ENCODE assay signal across 33 cellular contexts in genomic region chr11:124467376-124468061, GRCh38. TPM values are rescaled to one million over a fixed set of nuclear protein-coding genes. Genes with fewer than 3 reads are reported as not detected.
DNase-seq lines count a peak whose midpoint lies in the region; ATAC-seq, FAIRE-seq and TF ChIP-seq lines count a peak whose summit lies in the region.
"Had no signal": no experiment of that assay in that cellular context is flagged by ENCODE, and none has a peak within 500 bp of the region (broad histone marks: within the 10 kb centered on the region; RNA-seq: fewer than 3 reads in every experiment).

No MANE protein-coding gene starts in this region.

- H3K36me3 Mint-ChIP-seq in stimulated activated memory B cell treated with anti-CD40 and anti-IgM and Interleukin-4, amounts not matched to agents 10 μg/mL and 1 μg/mL and 100 μg/mL, for 72 hours = no peaks in the 10 kb centered on the region
- H3K36me3 Mint-ChIP-seq: immature natural killer cell had no signal

- in situ Hi-C loops in astrocyte of the cerebellum (cut with HindIII; ENCODE audit: low sequenced_read_pairs) = no loop called here

- no peak overlapping the region for H3K4me3 ChIP-seq in astrocyte of the cerebellum (ENCODE audit: low read depth, low read length)
- H3K4me3 ChIP-seq: colonic mucosa, gastrocnemius medialis, GM12878, left ventricle myocardium inferior, SK-N-MC, smooth muscle cell, stomach, tibial artery had no signal

- no peak for ATAC-seq in Right ventricle myocardium inferior
- ATAC-seq in stimulated activated memory B cell treated with anti-CD40 and anti-IgM and Interleukin-4, amounts not matched to agents 10 μg/mL and 1 μg/mL and 100 μg/mL, for 72 hours = peak; percentile 53
- ATAC-seq: gastrocnemius medialis; GM12878; naive thymus-derived CD4-positive, alpha-beta T cell; T-helper 17 cell had no signal

- peak; percentile 32 for DNase-seq in Right ventricle myocardium inferior (ENCODE audit: missing footprints)
- no peak for DNase-seq in cardiac septum (ENCODE audit: low spot score)
- peak; percentile 0 for DNase-seq in astrocyte of the cerebellum (ENCODE audit: low read depth)
- peak; percentile 49 for DNase-seq in inferior parietal cortex (ENCODE audit: extremely low spot score)
- no peak for DNase-seq in T1000 (lab: John Stamatoyannopoulos, UW)
- no peak for DNase-seq in cerebellum (ENCODE audit: low spot score)
- no peak for DNase-seq in D721Med (ENCODE audit: insufficient read length, low spot score)
- DNase-seq: activated CD4-positive, alpha-beta T cell treated with anti-CD3 and anti-CD28 coated beads for 4 hours; activated gamma-delta T cell; CD4-positive, alpha-beta T cell; colonic mucosa; effector memory CD4-positive, alpha-beta T cell; EL; gastrocnemius medialis; HFFc6; immature natural killer cell; left ventricle myocardium inferior; naive thymus-derived CD4-positive, alpha-beta T cell; NCI-H1417; NCI-H2081; NCI-H446 treated with DMSO at 0.1 percent for 48 hours; OCI-M1; stimulated activated CD4-positive, alpha-beta T cell treated with anti-CD3 and anti-CD28 coated beads, Interleukin-1b, Interleukin-23, amount 100 ng/mL, for 48 hours; stimulated activated CD8-positive, alpha-beta memory T cell treated with anti-CD3 and anti-CD28 coated beads, Interleukin-4, amount 100 ng/mL, for 48 hours; stomach; T-helper 17 cell; tibial artery had no signal

- no peak for FAIRE-seq in D721Med (lab: Jason Lieb, UNC)
- FAIRE-seq: A204.1, GM12878 had no signal

- peaks cover 20% of the 10 kb centered on the region for H3K27me3 Mint-ChIP-seq in stimulated activated memory B cell treated with anti-CD40 and anti-IgM and Interleukin-4, amounts not matched to agents 10 μg/mL and 1 μg/mL and 100 μg/mL, for 72 hours
- H3K27me3 Mint-ChIP-seq: CD4-positive, alpha-beta T cell had no signal

- H3K27ac Mint-ChIP-seq in stimulated activated memory B cell treated with anti-CD40 and anti-IgM and Interleukin-4, amounts not matched to agents 10 μg/mL and 1 μg/mL and 100 μg/mL, for 72 hours = no peak overlapping the region
- H3K27ac Mint-ChIP-seq: CD4-positive, alpha-beta T cell; HFFc6; immature natural killer cell; naive thymus-derived CD4-positive, alpha-beta T cell; T-helper 17 cell had no signal

- TF ChIP-seq CTCF in astrocyte of the cerebellum (IDR thresholded peaks at IDR 0.05; ENCODE audit: low read depth, low read length, missing control alignments) (no peak), D721Med (IDR thresholded peaks at IDR 0.05; ENCODE audit: insufficient read depth, missing control alignments) (no peak)

- peaks cover 3% of the 10 kb centered on the region for H3K9me3 Mint-ChIP-seq in stimulated activated memory B cell treated with anti-CD40 and anti-IgM and Interleukin-4, amounts not matched to agents 10 μg/mL and 1 μg/mL and 100 μg/mL, for 72 hours
- H3K9me3 Mint-ChIP-seq: CD4-positive, alpha-beta T cell; naive thymus-derived CD4-positive, alpha-beta T cell had no signal

- H3K4me1 Mint-ChIP-seq in stimulated activated memory B cell treated with anti-CD40 and anti-IgM and Interleukin-4, amounts not matched to agents 10 μg/mL and 1 μg/mL and 100 μg/mL, for 72 hours = no peaks in the 10 kb centered on the region
- H3K4me1 Mint-ChIP-seq: immature natural killer cell; naive thymus-derived CD4-positive, alpha-beta T cell; T-helper 17 cell had no signal

- intact Hi-C loops in Right ventricle myocardium inferior (cut with DNase I) (no loop called here), cardiac septum (cut with DNase I) (no loop called here)

- no peak overlapping the region for H3K4me3 Mint-ChIP-seq in stimulated activated memory B cell treated with anti-CD40 and anti-IgM and Interleukin-4, amounts not matched to agents 10 μg/mL and 1 μg/mL and 100 μg/mL, for 72 hours
- H3K4me3 Mint-ChIP-seq: CD4-positive, alpha-beta T cell; HFFc6; immature natural killer cell; naive thymus-derived CD4-positive, alpha-beta T cell; T-helper 17 cell had no signal

RNA-seq across cellular contexts. Expression of gene OR8B8, which starts 22.0 kb away (rescaled TPM):
- total RNA-seq in Right ventricle myocardium inferior (not detected), cardiac septum (not detected), cerebellum (not detected)
- total RNA-seq: CD4-positive, alpha-beta T cell; colonic mucosa; gastrocnemius medialis; GM12878; HFFc6; left ventricle myocardium inferior; naive thymus-derived CD4-positive, alpha-beta T cell; omental fat pad; smooth muscle cell; stomach; T-helper 17 cell had no signal

RNA-seq across cellular contexts. Expression of gene OR8B4, which starts 42.8 kb away (rescaled TPM):
- not detected for total RNA-seq in Right ventricle myocardium inferior
- total RNA-seq in cardiac septum = not detected
- total RNA-seq in cerebellum = not detected
- total RNA-seq: CD4-positive, alpha-beta T cell; colonic mucosa; gastrocnemius medialis; GM12878; HFFc6; left ventricle myocardium inferior; naive thymus-derived CD4-positive, alpha-beta T cell; omental fat pad; smooth muscle cell; stomach; T-helper 17 cell had no signal

Comparison
In these comparisons a context has a peak if more than half of its experiments do, and no peak if none do; other contexts are left out.
1. DNase-seq: peak in Right ventricle myocardium inferior (single experiment), astrocyte of the cerebellum (single experiment) and inferior parietal cortex (single experiment); none in cardiac septum (single experiment), T1000 (single experiment), cerebellum (single experiment) and D721Med (single experiment).